In the genomic region with DNA sequence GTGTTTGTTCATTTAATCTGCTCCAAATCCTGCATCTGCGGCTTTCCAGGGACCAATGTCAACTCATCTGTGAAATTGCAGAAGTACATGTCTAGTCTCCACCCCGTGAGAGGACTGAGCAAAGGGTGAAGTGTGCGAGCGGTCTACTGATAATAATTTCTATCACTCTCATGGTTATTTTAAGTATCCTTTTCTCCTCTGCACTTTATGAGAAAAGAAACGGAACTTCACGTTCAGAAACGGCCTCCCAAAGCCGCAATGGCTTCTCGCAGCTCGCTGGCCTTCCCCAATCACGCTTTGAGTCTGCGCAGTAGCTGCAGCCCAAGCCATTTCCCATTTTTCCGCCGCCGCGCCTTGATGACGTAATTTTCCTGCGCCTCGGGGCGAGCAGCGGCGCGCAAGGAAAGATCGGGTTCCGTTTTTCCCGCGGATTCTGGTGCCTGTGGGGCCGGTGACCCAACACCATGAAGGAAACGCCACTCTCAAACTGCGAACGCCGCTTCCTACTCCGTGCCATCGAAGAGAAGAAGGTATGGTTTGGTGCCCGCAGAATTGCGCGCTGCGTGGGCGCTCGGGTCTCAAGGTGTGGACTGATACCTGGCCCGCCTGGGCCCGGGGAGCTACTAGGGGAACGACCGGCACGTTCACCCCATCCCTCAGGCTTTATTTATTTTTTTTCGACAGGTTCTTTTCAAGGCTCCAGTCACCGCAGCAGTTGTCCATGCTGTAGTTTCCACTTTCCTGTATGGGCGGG, we compare ENCODE assay signal across 1 cellular context.
TF ChIP-seq lines count a peak whose summit lies in the region.

A gene with protein sequence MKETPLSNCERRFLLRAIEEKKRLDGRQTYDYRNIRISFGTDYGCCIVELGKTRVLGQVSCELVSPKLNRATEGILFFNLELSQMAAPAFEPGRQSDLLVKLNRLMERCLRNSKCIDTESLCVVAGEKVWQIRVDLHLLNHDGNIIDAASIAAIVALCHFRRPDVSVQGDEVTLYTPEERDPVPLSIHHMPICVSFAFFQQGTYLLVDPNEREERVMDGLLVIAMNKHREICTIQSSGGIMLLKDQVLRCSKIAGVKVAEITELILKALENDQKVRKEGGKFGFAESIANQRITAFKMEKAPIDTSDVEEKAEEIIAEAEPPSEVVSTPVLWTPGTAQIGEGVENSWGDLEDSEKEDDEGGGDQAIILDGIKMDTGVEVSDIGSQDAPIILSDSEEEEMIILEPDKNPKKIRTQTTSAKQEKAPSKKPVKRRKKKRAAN (plus strand): TSS at position 363 of the 754 bp plus-strand sequence. CDS start 102 bp downstream, at position 465.

TF ChIP-seq in GM12878, 131 proteins besides CTCF, POLR2A, EP300 and RAD21 (continued from another document and continues in another):
- TF ChIP-seq, protein P1, sequence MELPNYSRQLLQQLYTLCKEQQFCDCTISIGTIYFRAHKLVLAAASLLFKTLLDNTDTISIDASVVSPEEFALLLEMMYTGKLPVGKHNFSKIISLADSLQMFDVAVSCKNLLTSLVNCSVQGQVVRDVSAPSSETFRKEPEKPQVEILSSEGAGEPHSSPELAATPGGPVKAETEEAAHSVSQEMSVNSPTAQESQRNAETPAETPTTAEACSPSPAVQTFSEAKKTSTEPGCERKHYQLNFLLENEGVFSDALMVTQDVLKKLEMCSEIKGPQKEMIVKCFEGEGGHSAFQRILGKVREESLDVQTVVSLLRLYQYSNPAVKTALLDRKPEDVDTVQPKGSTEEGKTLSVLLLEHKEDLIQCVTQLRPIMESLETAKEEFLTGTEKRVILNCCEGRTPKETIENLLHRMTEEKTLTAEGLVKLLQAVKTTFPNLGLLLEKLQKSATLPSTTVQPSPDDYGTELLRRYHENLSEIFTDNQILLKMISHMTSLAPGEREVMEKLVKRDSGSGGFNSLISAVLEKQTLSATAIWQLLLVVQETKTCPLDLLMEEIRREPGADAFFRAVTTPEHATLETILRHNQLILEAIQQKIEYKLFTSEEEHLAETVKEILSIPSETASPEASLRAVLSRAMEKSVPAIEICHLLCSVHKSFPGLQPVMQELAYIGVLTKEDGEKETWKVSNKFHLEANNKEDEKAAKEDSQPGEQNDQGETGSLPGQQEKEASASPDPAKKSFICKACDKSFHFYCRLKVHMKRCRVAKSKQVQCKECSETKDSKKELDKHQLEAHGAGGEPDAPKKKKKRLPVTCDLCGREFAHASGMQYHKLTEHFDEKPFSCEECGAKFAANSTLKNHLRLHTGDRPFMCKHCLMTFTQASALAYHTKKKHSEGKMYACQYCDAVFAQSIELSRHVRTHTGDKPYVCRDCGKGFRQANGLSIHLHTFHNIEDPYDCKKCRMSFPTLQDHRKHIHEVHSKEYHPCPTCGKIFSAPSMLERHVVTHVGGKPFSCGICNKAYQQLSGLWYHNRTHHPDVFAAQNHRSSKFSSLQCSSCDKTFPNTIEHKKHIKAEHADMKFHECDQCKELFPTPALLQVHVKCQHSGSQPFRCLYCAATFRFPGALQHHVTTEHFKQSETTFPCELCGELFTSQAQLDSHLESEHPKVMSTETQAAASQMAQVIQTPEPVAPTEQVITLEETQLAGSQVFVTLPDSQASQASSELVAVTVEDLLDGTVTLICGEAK (IDR thresholded peaks at IDR 0.05; ENCODE audit: borderline replicate concordance): peak; percentile 14; the same call in 1 of the 2 replicates
- TF ChIP-seq, protein P2, sequence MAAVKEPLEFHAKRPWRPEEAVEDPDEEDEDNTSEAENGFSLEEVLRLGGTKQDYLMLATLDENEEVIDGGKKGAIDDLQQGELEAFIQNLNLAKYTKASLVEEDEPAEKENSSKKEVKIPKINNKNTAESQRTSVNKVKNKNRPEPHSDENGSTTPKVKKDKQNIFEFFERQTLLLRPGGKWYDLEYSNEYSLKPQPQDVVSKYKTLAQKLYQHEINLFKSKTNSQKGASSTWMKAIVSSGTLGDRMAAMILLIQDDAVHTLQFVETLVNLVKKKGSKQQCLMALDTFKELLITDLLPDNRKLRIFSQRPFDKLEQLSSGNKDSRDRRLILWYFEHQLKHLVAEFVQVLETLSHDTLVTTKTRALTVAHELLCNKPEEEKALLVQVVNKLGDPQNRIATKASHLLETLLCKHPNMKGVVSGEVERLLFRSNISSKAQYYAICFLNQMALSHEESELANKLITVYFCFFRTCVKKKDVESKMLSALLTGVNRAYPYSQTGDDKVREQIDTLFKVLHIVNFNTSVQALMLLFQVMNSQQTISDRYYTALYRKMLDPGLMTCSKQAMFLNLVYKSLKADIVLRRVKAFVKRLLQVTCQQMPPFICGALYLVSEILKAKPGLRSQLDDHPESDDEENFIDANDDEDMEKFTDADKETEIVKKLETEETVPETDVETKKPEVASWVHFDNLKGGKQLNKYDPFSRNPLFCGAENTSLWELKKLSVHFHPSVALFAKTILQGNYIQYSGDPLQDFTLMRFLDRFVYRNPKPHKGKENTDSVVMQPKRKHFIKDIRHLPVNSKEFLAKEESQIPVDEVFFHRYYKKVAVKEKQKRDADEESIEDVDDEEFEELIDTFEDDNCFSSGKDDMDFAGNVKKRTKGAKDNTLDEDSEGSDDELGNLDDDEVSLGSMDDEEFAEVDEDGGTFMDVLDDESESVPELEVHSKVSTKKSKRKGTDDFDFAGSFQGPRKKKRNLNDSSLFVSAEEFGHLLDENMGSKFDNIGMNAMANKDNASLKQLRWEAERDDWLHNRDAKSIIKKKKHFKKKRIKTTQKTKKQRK (IDR thresholded peaks at IDR 0.05; ENCODE audit: low read depth, low read length): no peak
- peak; percentile 67; the same call in 1 of the 2 replicates for TF ChIP-seq DPF2 (IDR thresholded peaks at IDR 0.05)
- 0 out of 2 replicates have a peak, but pooled peaks have one; percentile 14 for TF ChIP-seq CHD1 (IDR thresholded peaks at IDR 0.05; ENCODE audit: low read depth, low read length)
- TF ChIP-seq, protein P3, sequence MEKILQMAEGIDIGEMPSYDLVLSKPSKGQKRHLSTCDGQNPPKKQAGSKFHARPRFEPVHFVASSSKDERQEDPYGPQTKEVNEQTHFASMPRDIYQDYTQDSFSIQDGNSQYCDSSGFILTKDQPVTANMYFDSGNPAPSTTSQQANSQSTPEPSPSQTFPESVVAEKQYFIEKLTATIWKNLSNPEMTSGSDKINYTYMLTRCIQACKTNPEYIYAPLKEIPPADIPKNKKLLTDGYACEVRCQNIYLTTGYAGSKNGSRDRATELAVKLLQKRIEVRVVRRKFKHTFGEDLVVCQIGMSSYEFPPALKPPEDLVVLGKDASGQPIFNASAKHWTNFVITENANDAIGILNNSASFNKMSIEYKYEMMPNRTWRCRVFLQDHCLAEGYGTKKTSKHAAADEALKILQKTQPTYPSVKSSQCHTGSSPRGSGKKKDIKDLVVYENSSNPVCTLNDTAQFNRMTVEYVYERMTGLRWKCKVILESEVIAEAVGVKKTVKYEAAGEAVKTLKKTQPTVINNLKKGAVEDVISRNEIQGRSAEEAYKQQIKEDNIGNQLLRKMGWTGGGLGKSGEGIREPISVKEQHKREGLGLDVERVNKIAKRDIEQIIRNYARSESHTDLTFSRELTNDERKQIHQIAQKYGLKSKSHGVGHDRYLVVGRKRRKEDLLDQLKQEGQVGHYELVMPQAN (conservative IDR thresholded peaks at IDR 0.05): peak; percentile 81
- no peak for TF ChIP-seq WRNIP1 (IDR thresholded peaks at IDR 0.05; ENCODE audit: borderline replicate concordance, low read depth, low read length)
- TF ChIP-seq TBL1XR1 (IDR thresholded peaks at IDR 0.05; ENCODE audit: low read depth, low read length): peak; percentile 21; the same call in 1 of the 2 replicates
- TF ChIP-seq MEF2B (IDR thresholded peaks at IDR 0.05; ENCODE audit: partially characterized antibody, poor library complexity, severe bottlenecking): peak; percentile 57
- TF ChIP-seq, protein P4, sequence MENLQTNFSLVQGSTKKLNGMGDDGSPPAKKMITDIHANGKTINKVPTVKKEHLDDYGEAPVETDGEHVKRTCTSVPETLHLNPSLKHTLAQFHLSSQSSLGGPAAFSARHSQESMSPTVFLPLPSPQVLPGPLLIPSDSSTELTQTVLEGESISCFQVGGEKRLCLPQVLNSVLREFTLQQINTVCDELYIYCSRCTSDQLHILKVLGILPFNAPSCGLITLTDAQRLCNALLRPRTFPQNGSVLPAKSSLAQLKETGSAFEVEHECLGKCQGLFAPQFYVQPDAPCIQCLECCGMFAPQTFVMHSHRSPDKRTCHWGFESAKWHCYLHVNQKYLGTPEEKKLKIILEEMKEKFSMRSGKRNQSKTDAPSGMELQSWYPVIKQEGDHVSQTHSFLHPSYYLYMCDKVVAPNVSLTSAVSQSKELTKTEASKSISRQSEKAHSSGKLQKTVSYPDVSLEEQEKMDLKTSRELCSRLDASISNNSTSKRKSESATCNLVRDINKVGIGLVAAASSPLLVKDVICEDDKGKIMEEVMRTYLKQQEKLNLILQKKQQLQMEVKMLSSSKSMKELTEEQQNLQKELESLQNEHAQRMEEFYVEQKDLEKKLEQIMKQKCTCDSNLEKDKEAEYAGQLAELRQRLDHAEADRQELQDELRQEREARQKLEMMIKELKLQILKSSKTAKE (IDR thresholded peaks at IDR 0.05; ENCODE audit: low read depth, poor library complexity, severe bottlenecking): no peak
- TF ChIP-seq TCF3 (IDR thresholded peaks at IDR 0.05; ENCODE audit: borderline replicate concordance, insufficient read depth, low read depth, low read length): 0 out of 2 replicates have a peak, but pooled peaks have one; percentile 11
- no peak; the same call in 1 of the 2 replicates for TF ChIP-seq POLR2AphosphoS2 (IDR thresholded peaks at IDR 0.05; ENCODE audit: low read depth, low read length)
- TF ChIP-seq PAX8 (IDR thresholded peaks at IDR 0.05): no peak; the same call in 1 of the 2 replicates
- TF ChIP-seq, protein P5, sequence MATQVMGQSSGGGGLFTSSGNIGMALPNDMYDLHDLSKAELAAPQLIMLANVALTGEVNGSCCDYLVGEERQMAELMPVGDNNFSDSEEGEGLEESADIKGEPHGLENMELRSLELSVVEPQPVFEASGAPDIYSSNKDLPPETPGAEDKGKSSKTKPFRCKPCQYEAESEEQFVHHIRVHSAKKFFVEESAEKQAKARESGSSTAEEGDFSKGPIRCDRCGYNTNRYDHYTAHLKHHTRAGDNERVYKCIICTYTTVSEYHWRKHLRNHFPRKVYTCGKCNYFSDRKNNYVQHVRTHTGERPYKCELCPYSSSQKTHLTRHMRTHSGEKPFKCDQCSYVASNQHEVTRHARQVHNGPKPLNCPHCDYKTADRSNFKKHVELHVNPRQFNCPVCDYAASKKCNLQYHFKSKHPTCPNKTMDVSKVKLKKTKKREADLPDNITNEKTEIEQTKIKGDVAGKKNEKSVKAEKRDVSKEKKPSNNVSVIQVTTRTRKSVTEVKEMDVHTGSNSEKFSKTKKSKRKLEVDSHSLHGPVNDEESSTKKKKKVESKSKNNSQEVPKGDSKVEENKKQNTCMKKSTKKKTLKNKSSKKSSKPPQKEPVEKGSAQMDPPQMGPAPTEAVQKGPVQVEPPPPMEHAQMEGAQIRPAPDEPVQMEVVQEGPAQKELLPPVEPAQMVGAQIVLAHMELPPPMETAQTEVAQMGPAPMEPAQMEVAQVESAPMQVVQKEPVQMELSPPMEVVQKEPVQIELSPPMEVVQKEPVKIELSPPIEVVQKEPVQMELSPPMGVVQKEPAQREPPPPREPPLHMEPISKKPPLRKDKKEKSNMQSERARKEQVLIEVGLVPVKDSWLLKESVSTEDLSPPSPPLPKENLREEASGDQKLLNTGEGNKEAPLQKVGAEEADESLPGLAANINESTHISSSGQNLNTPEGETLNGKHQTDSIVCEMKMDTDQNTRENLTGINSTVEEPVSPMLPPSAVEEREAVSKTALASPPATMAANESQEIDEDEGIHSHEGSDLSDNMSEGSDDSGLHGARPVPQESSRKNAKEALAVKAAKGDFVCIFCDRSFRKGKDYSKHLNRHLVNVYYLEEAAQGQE (IDR thresholded peaks at IDR 0.05; ENCODE audit: low read depth, low read length): peak; percentile 3; the same call in 1 of the 2 replicates
- no peak for TF ChIP-seq CHD2 (IDR thresholded peaks at IDR 0.05; ENCODE audit: borderline replicate concordance, low read depth, low read length)
- peak; percentile 46; the same call in 1 of the 2 replicates for TF ChIP-seq RAD51 (IDR thresholded peaks at IDR 0.05)
- peak; percentile 72 for TF ChIP-seq RELA (IDR thresholded peaks at IDR 0.05; ENCODE audit: borderline replicate concordance, partially characterized antibody)
- TF ChIP-seq STAT1 (conservative IDR thresholded peaks at IDR 0.05): peak; percentile 93
- no peak for TF ChIP-seq EZH2 (IDR thresholded peaks at IDR 0.05; ENCODE audit: borderline replicate concordance, control insufficient read depth, low read depth, low read length)
- no peak for TF ChIP-seq RCOR1 (conservative IDR thresholded peaks at IDR 0.05; ENCODE audit: low read depth, low read length)
- TF ChIP-seq, protein P6, sequence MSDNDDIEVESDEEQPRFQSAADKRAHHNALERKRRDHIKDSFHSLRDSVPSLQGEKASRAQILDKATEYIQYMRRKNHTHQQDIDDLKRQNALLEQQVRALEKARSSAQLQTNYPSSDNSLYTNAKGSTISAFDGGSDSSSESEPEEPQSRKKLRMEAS (IDR thresholded peaks at IDR 0.05; ENCODE audit: low read depth, low read length): no peak
- no peak for TF ChIP-seq YBX1 (IDR thresholded peaks at IDR 0.05)
- no peak for TF ChIP-seq ZZZ3 (IDR thresholded peaks at IDR 0.05; ENCODE audit: control insufficient read depth, insufficient read length, low read depth)
- no peak for TF ChIP-seq CHD4 (IDR thresholded peaks at IDR 0.05)
- TF ChIP-seq ATF7 (IDR thresholded peaks at IDR 0.05; ENCODE audit: low read depth): peak; percentile 99
- peak; percentile 94 for TF ChIP-seq RUNX3 (IDR thresholded peaks at IDR 0.05; ENCODE audit: low read length)
- peak; percentile 86; the same call in 1 of the 2 replicates for TF ChIP-seq RBBP5 (conservative IDR thresholded peaks at IDR 0.05)
- TF ChIP-seq FOXK2 (IDR thresholded peaks at IDR 0.05): no peak
- no peak for TF ChIP-seq BRCA1 (IDR thresholded peaks at IDR 0.05; ENCODE audit: low read depth, low read length)
- TF ChIP-seq EGR1 (IDR thresholded peaks at IDR 0.05; ENCODE audit: borderline replicate concordance in 1 of 2, low read depth in 2 of 2, low read length in 2 of 2): peak in 1 of 2 experiments; percentile 83; a peak in 2 of 3 replicates
- no peak for TF ChIP-seq HDAC2 (IDR thresholded peaks at IDR 0.05)
- TF ChIP-seq, protein P7, sequence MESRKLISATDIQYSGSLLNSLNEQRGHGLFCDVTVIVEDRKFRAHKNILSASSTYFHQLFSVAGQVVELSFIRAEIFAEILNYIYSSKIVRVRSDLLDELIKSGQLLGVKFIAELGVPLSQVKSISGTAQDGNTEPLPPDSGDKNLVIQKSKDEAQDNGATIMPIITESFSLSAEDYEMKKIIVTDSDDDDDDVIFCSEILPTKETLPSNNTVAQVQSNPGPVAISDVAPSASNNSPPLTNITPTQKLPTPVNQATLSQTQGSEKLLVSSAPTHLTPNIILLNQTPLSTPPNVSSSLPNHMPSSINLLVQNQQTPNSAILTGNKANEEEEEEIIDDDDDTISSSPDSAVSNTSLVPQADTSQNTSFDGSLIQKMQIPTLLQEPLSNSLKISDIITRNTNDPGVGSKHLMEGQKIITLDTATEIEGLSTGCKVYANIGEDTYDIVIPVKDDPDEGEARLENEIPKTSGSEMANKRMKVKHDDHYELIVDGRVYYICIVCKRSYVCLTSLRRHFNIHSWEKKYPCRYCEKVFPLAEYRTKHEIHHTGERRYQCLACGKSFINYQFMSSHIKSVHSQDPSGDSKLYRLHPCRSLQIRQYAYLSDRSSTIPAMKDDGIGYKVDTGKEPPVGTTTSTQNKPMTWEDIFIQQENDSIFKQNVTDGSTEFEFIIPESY (IDR thresholded peaks at IDR 0.05): no peak
- TF ChIP-seq SIN3A (IDR thresholded peaks at IDR 0.05; ENCODE audit: low read depth, low read length): peak; percentile 92
